8 cellular contexts compared by ENCODE assay signal in genomic region chr21:43720539-43721224, GRCh38. TPM values are rescaled to one million over a fixed set of nuclear protein-coding genes. Genes with fewer than 3 reads are reported as not detected.
DNase-seq lines count a peak whose midpoint lies in the region; ATAC-seq and TF ChIP-seq lines count a peak whose summit lies in the region.

No MANE protein-coding gene starts in this region.

- H3K36me3 ChIP-seq in Caco-2 (ENCODE audit: control insufficient read depth, insufficient read depth, low read length) (peaks cover 2% of the 10 kb centered on the region), Panc1 (ENCODE audit: control insufficient read depth, insufficient read depth, low read length) (peaks cover 3% of the 10 kb centered on the region; the same call in 1 of the 2 replicates), ovary (no peaks in the 10 kb centered on the region)

- H3K4me1 ChIP-seq in Caco-2 (peaks cover 23% of the 10 kb centered on the region), Panc1 (ENCODE audit: control insufficient read depth, insufficient read depth, low read length) (peaks cover 39% of the 10 kb centered on the region), ovary (ENCODE audit: insufficient read depth) (peaks cover 21% of the 10 kb centered on the region)

- CTCF ChIA-PET in Caco-2 (lab: Charles Lee) = no interaction called here
- CTCF ChIA-PET in Panc1 (lab: Charles Lee) = no interaction called here

- H3K9me3 ChIP-seq in Caco-2 = no peaks in the 10 kb centered on the region
- no peaks in the 10 kb centered on the region for H3K9me3 ChIP-seq in Panc1 (ENCODE audit: control insufficient read depth, insufficient read depth, low read depth, low read length)
- no peaks in the 10 kb centered on the region for H3K9me3 ChIP-seq in ovary

- H3K36me3 Mint-ChIP-seq in Caco-2 (ENCODE audit: insufficient read depth, unreplicated experiment) = peaks cover 50% of the 10 kb centered on the region

- H3K4me3 ChIP-seq in Caco-2 (ENCODE audit: low read depth, low read length) (peak overlapping the region; percentile 98), Panc1 (ENCODE audit: low read depth in 2 of 2, low read length in 2 of 2) (peak overlapping the region; percentile 75 to 78), ovary (peak overlapping the region; percentile 67)

- H3K9me3 Mint-ChIP-seq in Caco-2 (ENCODE audit: unreplicated experiment) = no peaks in the 10 kb centered on the region

- intact Hi-C loops in Caco-2 (cut with micrococcal nuclease; ENCODE audit: unreplicated experiment) (loop anchor here (1.0 kb wide), 1 partner anchor 18 kb away; no protein-coding TSS in a partner anchor), Panc1 (cut with micrococcal nuclease; ENCODE audit: unreplicated experiment) (no loop called here), ovary (cut with DNase I) (loop anchor here in 2 of 4 donors (5.0 to 10.0 kb wide), 2 partner anchors 56 to 728 kb away; no protein-coding TSS in a partner anchor)

- peak overlapping the region; percentile 79 for H3K27ac ChIP-seq in Panc1 (ENCODE audit: low read length)
- H3K27ac ChIP-seq in epithelial cell of prostate = peak overlapping the region; percentile 87
- no peak overlapping the region for H3K27ac ChIP-seq in ovary

- H3K27me3 ChIP-seq in Caco-2 (replicated peaks; ENCODE audit: control insufficient read depth, insufficient read depth, low read length) = no peaks in the 10 kb centered on the region
- no peaks in the 10 kb centered on the region for H3K27me3 ChIP-seq in Panc1 (ENCODE audit: control insufficient read depth, insufficient read depth, low read length)
- no peaks in the 10 kb centered on the region for H3K27me3 ChIP-seq in ovary

- peak overlapping the region; percentile 87 for H3K4me3 Mint-ChIP-seq in Caco-2 (ENCODE audit: unreplicated experiment)

- DNase-seq in Caco-2 (no peak), Panc1 (ENCODE audit: low read depth, low spot score) (no peak), epithelial cell of prostate (ENCODE audit: low read depth, low spot score) (no peak), ovary (no peak), NCI-H2196 (lab: John Stamatoyannopoulos, UW; ENCODE audit: unreplicated experiment) (no peak)
- DNase-seq in stimulated activated CD4-positive, alpha-beta T cell treated with anti-CD3 and anti-CD28 coated beads, Interleukin-2, amount 100 ng/mL, for 48 hours = no peak
- DNase-seq in stimulated activated CD4-positive, alpha-beta T cell treated with anti-CD3 and anti-CD28 coated beads, Interleukin-2, amount 100 ng/mL, for 24 hours = no peak

- in situ Hi-C loops in Panc1 (cut with HindIII; ENCODE audit: low pct_unique_long_range_greater_than_20kb, low sequenced_read_pairs) = no loop called here

- POLR2A ChIA-PET in Caco-2 (lab: Charles Lee) = no interaction called here
- POLR2A ChIA-PET in Panc1 (lab: Charles Lee) = no interaction called here

- H3K27ac Mint-ChIP-seq in Caco-2 (ENCODE audit: unreplicated experiment) = peak overlapping the region; percentile 75

- WGBS in ovary, 3 donors = 79 to 84% (median 81%) methylated on average over 17 of the region's 17 CpGs

- TF ChIP-seq CTCF in Caco-2 (IDR thresholded peaks at IDR 0.05; ENCODE audit: insufficient read depth in 1 of 2, low read depth in 1 of 2, low read length in 1 of 2, severe bottlenecking in 1 of 2, unreplicated experiment in 1 of 2) (no peak), Panc1 (IDR thresholded peaks at IDR 0.05) (no peak), ovary (IDR thresholded peaks at IDR 0.05) (no peak)

- TF ChIP-seq EP300 in ovary (IDR thresholded peaks at IDR 0.05) = no peak

- no peak for TF ChIP-seq POLR2A in ovary (IDR thresholded peaks at IDR 0.05)

- no peak for ATAC-seq in Panc1
- no peak for ATAC-seq in HG03439 (IDR thresholded peaks at IDR 0.05; ENCODE audit: unreplicated experiment)

- no peaks in the 10 kb centered on the region for H3K27me3 Mint-ChIP-seq in Caco-2 (ENCODE audit: insufficient read depth, unreplicated experiment)

- BruUV-seq in Caco-2 (replicated peaks; lab: Mats Ljungman, UMichigan) (no TSS peak), Panc1 (replicated peaks; lab: Mats Ljungman, UMichigan) (no TSS peak)

- peaks cover 21% of the 10 kb centered on the region for H3K4me1 Mint-ChIP-seq in Caco-2 (ENCODE audit: low read depth, unreplicated experiment)

RNA-seq across cellular contexts. Expression of gene PDXK, which starts 1.8 kb away (rescaled TPM):
- 275 and 276 TPM in 2 replicates for total RNA-seq in Caco-2 (2022)
- 184 TPM for total RNA-seq in Panc1 (2021; ENCODE audit: unreplicated experiment)
- polyA plus RNA-seq in Panc1 (2012; ENCODE audit: insufficient read length) = 125 TPM
- 100 to 1,000 TPM in 3 of 7 donors, 10 to 100 TPM in 4; 21.6 to 125 (median 93.3) TPM for total RNA-seq in ovary
- polyA plus RNA-seq in ovary = 10 to 100 TPM; 19.9 to 36.0 TPM

RNA-seq across cellular contexts. Expression of gene CSTB, which starts 55.4 kb away (rescaled TPM):
- total RNA-seq in Caco-2 (2022) (49.9 and 50.0 TPM in 2 replicates), Panc1 (2021; ENCODE audit: unreplicated experiment) (72.5 TPM), ovary (10 to 100 TPM in 6 of 7 donors, 1 to 10 TPM in 1; 7.2 to 58.2 (median 37.4) TPM)
- polyA plus RNA-seq in Panc1 (2012; ENCODE audit: insufficient read length) = 127 TPM
- polyA plus RNA-seq in ovary = 10 to 100 TPM; 36.5 to 81.8 TPM

Comparison
In these comparisons a context has a peak if more than half of its experiments do, and no peak if none do; other contexts are left out.
1. H3K27ac ChIP-seq: peak in Panc1 (single experiment) and epithelial cell of prostate (single experiment); none in ovary (0 of 2).
2. Peak in every context shown above with its lines, with median percentiles within 50 percentile points of each other: H3K4me3 ChIP-seq.